Comparison of ENCODE assay signal across 17 cellular contexts in the genomic region with DNA sequence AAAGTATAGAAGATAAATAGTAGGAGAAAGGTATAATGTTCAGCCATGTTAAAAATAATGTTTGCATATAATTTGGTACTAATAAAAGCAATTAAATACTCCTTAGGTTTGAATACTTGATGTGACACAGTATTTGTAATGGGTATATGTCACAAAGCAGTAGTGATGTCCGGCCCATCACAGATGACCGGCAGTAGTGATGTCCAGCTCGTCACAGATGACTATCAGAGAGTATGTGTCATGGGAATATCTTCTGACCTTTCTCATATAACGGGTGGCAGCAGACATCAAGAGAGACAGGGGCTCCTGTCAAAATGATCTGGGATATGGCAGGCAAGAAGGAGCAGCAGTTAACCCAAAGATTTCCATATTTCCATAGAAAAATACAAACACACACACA.
DNase-seq lines count a peak whose midpoint lies in the region; ATAC-seq and TF ChIP-seq lines count a peak whose summit lies in the region.
"Had no signal": no experiment of that assay in that cellular context is flagged by ENCODE, and none has a peak within 500 bp of the region (broad histone marks: within the 10 kb centered on the region; RNA-seq: fewer than 3 reads in every experiment).

No MANE protein-coding gene starts in this region.

- H3K4me1 ChIP-seq in IMR-90 (ENCODE audit: control insufficient read depth, insufficient read depth, low read length) (peaks cover 15% of the 10 kb centered on the region), trophoblast cell (ENCODE audit: control insufficient read depth in 1 of 2, insufficient read depth in 2 of 2, low read length in 2 of 2) (peaks cover 0 to 3% of the 10 kb centered on the region in 2 experiments), tibial artery (peaks cover 0 to 56% (median 18%) of the 10 kb centered on the region in 4 donors), neural progenitor cell (no peaks in the 10 kb centered on the region)
- H3K4me1 ChIP-seq: BLaER1 had no signal

- H3K27me3 Mint-ChIP-seq in naive thymus-derived CD8-positive, alpha-beta T cell: no peaks in the 10 kb centered on the region
- H3K27me3 Mint-ChIP-seq in chondrocyte (ENCODE audit: low read depth) (no peaks in the 10 kb centered on the region), neural progenitor cell (ENCODE audit: insufficient read depth, low read depth) (peaks cover 3% of the 10 kb centered on the region)
- H3K27me3 Mint-ChIP-seq in activated CD4-positive, alpha-beta memory T cell treated with anti-CD3 and anti-CD28 coated beads for 36 hours: no peaks in the 10 kb centered on the region
- H3K27me3 Mint-ChIP-seq: CD4-positive, alpha-beta memory T cell had no signal

- TF ChIP-seq CTCF in IMR-90 (conservative IDR thresholded peaks at IDR 0.05; ENCODE audit: low read depth, low read length): no peak
- no peak for TF ChIP-seq CTCF in tibial artery (IDR thresholded peaks at IDR 0.05)
- TF ChIP-seq CTCF in chondrocyte (IDR thresholded peaks at IDR 0.05): no peak
- TF ChIP-seq CTCF in neural progenitor cell (IDR thresholded peaks at IDR 0.05): no peak

- TF ChIP-seq POLR2A in IMR-90 (IDR thresholded peaks at IDR 0.05; ENCODE audit: low read depth, low read length): no peak

- intact Hi-C loops in IMR-90 (cut with micrococcal nuclease) (no loop called here), tibial artery (cut with DNase I; ENCODE audit: low total_unique reads) (no loop called here)
- intact Hi-C loops in activated CD4-positive, alpha-beta memory T cell treated with anti-CD3 and anti-CD28 coated beads for 36 hours (cut with micrococcal nuclease): no loop called here

- H2AK5ac ChIP-seq in IMR-90 (ENCODE audit: low read depth, low read length) (peak overlapping the region; percentile 63), trophoblast cell (ENCODE audit: low read length) (no peak overlapping the region)

- H3K27ac ChIP-seq in IMR-90 (ENCODE audit: insufficient read depth, low read length): no peak overlapping the region
- no peak overlapping the region for H3K27ac ChIP-seq in trophoblast cell (ENCODE audit: low read depth, low read length)
- peak overlapping the region; percentile 81 to 84 for H3K27ac ChIP-seq in tibial artery
- H3K27ac ChIP-seq in neural progenitor cell: no peak overlapping the region
- H3K27ac ChIP-seq: BLaER1 had no signal

- H3K27me3 ChIP-seq in IMR-90 (ENCODE audit: control insufficient read depth, insufficient read depth, low read length) (no peaks in the 10 kb centered on the region), trophoblast cell (ENCODE audit: insufficient read depth, low read length) (no peaks in the 10 kb centered on the region), tibial artery (no peaks in the 10 kb centered on the region), neural progenitor cell (no peaks in the 10 kb centered on the region)
- H3K27me3 ChIP-seq: BLaER1 had no signal

- no CpG with 5 or more reads among the region's 4 CpGs for WGBS in IMR-90 (ENCODE audit: extremely low coverage in 2 of 2, insufficient read length in 1 of 2), 2 experiments
- no CpG with 5 or more reads among the region's 4 CpGs for WGBS in trophoblast cell (ENCODE audit: extremely low coverage, insufficient coverage, insufficient read length)

- H4K20me1 ChIP-seq in IMR-90 (ENCODE audit: insufficient read depth, low read length): no peaks in the 10 kb centered on the region
- H4K20me1 ChIP-seq in neural progenitor cell (ENCODE audit: low read depth): no peaks in the 10 kb centered on the region
- H4K20me1 ChIP-seq: BLaER1 had no signal

- H3K36me3 Mint-ChIP-seq in naive thymus-derived CD8-positive, alpha-beta T cell: no peaks in the 10 kb centered on the region
- no peaks in the 10 kb centered on the region for H3K36me3 Mint-ChIP-seq in chondrocyte (ENCODE audit: low read depth)
- H3K36me3 Mint-ChIP-seq in activated CD4-positive, alpha-beta memory T cell treated with anti-CD3 and anti-CD28 coated beads for 36 hours: no peaks in the 10 kb centered on the region
- no peaks in the 10 kb centered on the region for H3K36me3 Mint-ChIP-seq in neural progenitor cell
- H3K36me3 Mint-ChIP-seq: CD14-positive monocyte; CD4-positive, alpha-beta memory T cell had no signal

- H3F3A ChIP-seq in neural progenitor cell (ENCODE audit: low read depth): no peaks in the 10 kb centered on the region

- H3K14ac ChIP-seq in IMR-90 (replicated peaks; ENCODE audit: low read depth, low read length): no peak overlapping the region
- no peak overlapping the region for H3K14ac ChIP-seq in trophoblast cell (ENCODE audit: low read length)

- TF ChIP-seq RAD21 in IMR-90 (IDR thresholded peaks at IDR 0.05; ENCODE audit: low read length): no peak

- H4K12ac ChIP-seq in trophoblast cell (ENCODE audit: low read depth, low read length): no peak overlapping the region

- POLR2A ChIA-PET in IMR-90 (lab: Charles Lee; ENCODE audit: unreplicated experiment): no interaction called here
- POLR2A ChIA-PET in naive thymus-derived CD8-positive, alpha-beta T cell (lab: Charles Lee): no interaction called here
- POLR2A ChIA-PET in activated CD4-positive, alpha-beta memory T cell treated with anti-CD3 and anti-CD28 coated beads for 36 hours (lab: Charles Lee): no interaction called here

- no peak overlapping the region for H3K4me3 Mint-ChIP-seq in naive thymus-derived CD8-positive, alpha-beta T cell
- no peak overlapping the region for H3K4me3 Mint-ChIP-seq in chondrocyte (ENCODE audit: unreplicated experiment)
- H3K4me3 Mint-ChIP-seq in activated CD4-positive, alpha-beta memory T cell treated with anti-CD3 and anti-CD28 coated beads for 36 hours: no peak overlapping the region
- no peak overlapping the region for H3K4me3 Mint-ChIP-seq in neural progenitor cell
- H3K4me3 Mint-ChIP-seq: CD14-positive monocyte; CD4-positive, alpha-beta memory T cell; H9 had no signal

- no peaks in the 10 kb centered on the region for H3K36me3 ChIP-seq in IMR-90 (ENCODE audit: control insufficient read depth, insufficient read depth, low read length)
- no peaks in the 10 kb centered on the region for H3K36me3 ChIP-seq in trophoblast cell (ENCODE audit: control insufficient read depth in 1 of 2, insufficient read depth in 2 of 2, low read length in 2 of 2)
- no peaks in the 10 kb centered on the region for H3K36me3 ChIP-seq in tibial artery
- H3K36me3 ChIP-seq in neural progenitor cell: no peaks in the 10 kb centered on the region
- H3K36me3 ChIP-seq: BLaER1 had no signal

- no peak overlapping the region for H2BK5ac ChIP-seq in IMR-90 (ENCODE audit: low read depth, low read length, poor library complexity, severe bottlenecking)
- H2BK5ac ChIP-seq in trophoblast cell (ENCODE audit: low read depth, low read length, poor library complexity): no peak overlapping the region

- H3K4me3 ChIP-seq in IMR-90 (ENCODE audit: insufficient read depth, low read depth, low read length) (no peak overlapping the region), trophoblast cell (ENCODE audit: low read depth, low read length) (no peak overlapping the region), tibial artery (no peak overlapping the region), neural progenitor cell (no peak overlapping the region)
- H3K4me3 ChIP-seq: BLaER1 had no signal

- no peaks in the 10 kb centered on the region for H3K79me2 ChIP-seq in trophoblast cell (ENCODE audit: control insufficient read depth, insufficient read depth, low read length, poor library complexity)
- H3K79me2 ChIP-seq in neural progenitor cell (ENCODE audit: low read depth): no peaks in the 10 kb centered on the region

- H3K79me1 ChIP-seq in IMR-90 (ENCODE audit: low read depth in 1 of 2, low read length in 2 of 2) (peaks cover 0 to 3% of the 10 kb centered on the region in 2 experiments; a peak in 1 of 4 replicates), trophoblast cell (ENCODE audit: low read length) (peaks cover 12% of the 10 kb centered on the region)

- H4K91ac ChIP-seq in IMR-90 (ENCODE audit: insufficient read depth, low read depth, low read length) (no peak overlapping the region), trophoblast cell (ENCODE audit: low read depth, low read length) (no peak overlapping the region)

- H3K18ac ChIP-seq in IMR-90 (ENCODE audit: low read depth, low read length): no peak overlapping the region
- no peak overlapping the region for H3K18ac ChIP-seq in trophoblast cell (ENCODE audit: low read length)

- H2AFZ ChIP-seq in IMR-90 (replicated peaks; ENCODE audit: low read length, poor library complexity) (no peak overlapping the region), trophoblast cell (ENCODE audit: insufficient read depth, low read length, poor library complexity) (no peak overlapping the region), neural progenitor cell (replicated peaks) (no peak overlapping the region)

- dilution Hi-C loops in IMR-90 (cut with HindIII; ENCODE audit: low sequenced_read_pairs, unreplicated experiment): no loop called here

- H2BK15ac ChIP-seq in IMR-90 (ENCODE audit: low read depth, low read length): no peak overlapping the region

- no TSS peak for BruUV-seq in IMR-90 (replicated peaks; lab: Mats Ljungman, UMichigan)

- H4K5ac ChIP-seq in IMR-90 (ENCODE audit: low read depth, low read length): no peak overlapping the region

- DNase-seq in IMR-90 (no peak), RPMI7951 (ENCODE audit: low read depth) (peak; percentile 45), trophoblast cell (peak; percentile 35 to 64), tibial artery (no peak), chondrocyte (ENCODE audit: low spot score) (no peak), neural progenitor cell (ENCODE audit: low spot score) (no peak)
- no peak for DNase-seq in naive thymus-derived CD8-positive, alpha-beta T cell
- DNase-seq in activated CD4-positive, alpha-beta memory T cell treated with anti-CD3 and anti-CD28 coated beads for 36 hours: no peak
- DNase-seq: 8988T; CD4-positive, alpha-beta memory T cell; DMS153; DMS79; GDM1; H9 had no signal

- no peaks in the 10 kb centered on the region for H3K9me3 Mint-ChIP-seq in naive thymus-derived CD8-positive, alpha-beta T cell
- H3K9me3 Mint-ChIP-seq in chondrocyte (ENCODE audit: low read depth) (no peaks in the 10 kb centered on the region), neural progenitor cell (no peaks in the 10 kb centered on the region)
- no peaks in the 10 kb centered on the region for H3K9me3 Mint-ChIP-seq in activated CD4-positive, alpha-beta memory T cell treated with anti-CD3 and anti-CD28 coated beads for 36 hours
- H3K9me3 Mint-ChIP-seq: CD4-positive, alpha-beta memory T cell; H9 had no signal

- peaks cover 10% of the 10 kb centered on the region for H3K9me1 ChIP-seq in IMR-90 (ENCODE audit: insufficient read depth, low read length)

- H3K4me2 ChIP-seq in IMR-90 (ENCODE audit: low read depth, low read length) (no peak overlapping the region), trophoblast cell (ENCODE audit: low read length) (no peak overlapping the region), neural progenitor cell (no peak overlapping the region)
- H3K4me2 ChIP-seq: BLaER1 had no signal

- in situ Hi-C loops in IMR-90 (cut with MboI; ENCODE audit: low sequenced_read_pairs): loop anchor here (25.0 kb wide), 1 partner anchor 500 kb away; no protein-coding TSS in a partner anchor

- no peak overlapping the region for H3K27ac Mint-ChIP-seq in naive thymus-derived CD8-positive, alpha-beta T cell
- H3K27ac Mint-ChIP-seq in chondrocyte (ENCODE audit: unreplicated experiment): no peak overlapping the region
- H3K27ac Mint-ChIP-seq in activated CD4-positive, alpha-beta memory T cell treated with anti-CD3 and anti-CD28 coated beads for 36 hours: no peak overlapping the region
- H3K27ac Mint-ChIP-seq in neural progenitor cell: no peak overlapping the region
- H3K27ac Mint-ChIP-seq: CD4-positive, alpha-beta memory T cell; H9 had no signal

- H2BK12ac ChIP-seq in trophoblast cell (ENCODE audit: low read length): no peak overlapping the region

- H2AK9ac ChIP-seq in IMR-90 (replicated peaks; ENCODE audit: low read depth, low read length, poor library complexity): no peak overlapping the region

- no peaks in the 10 kb centered on the region for H3K9me3 ChIP-seq in IMR-90 (ENCODE audit: control insufficient read depth, insufficient read depth, low read length)
- H3K9me3 ChIP-seq in trophoblast cell (ENCODE audit: insufficient read depth, low read depth, low read length): no peaks in the 10 kb centered on the region
- no peaks in the 10 kb centered on the region for H3K9me3 ChIP-seq in tibial artery
- no peaks in the 10 kb centered on the region for H3K9me3 ChIP-seq in neural progenitor cell (ENCODE audit: low read depth)
- H3K9me3 ChIP-seq: BLaER1 had no signal

- H3K56ac ChIP-seq in IMR-90 (ENCODE audit: extremely low read depth, insufficient read depth, low read length): no peak overlapping the region

- H3K23ac ChIP-seq in IMR-90 (ENCODE audit: low read depth, low read length) (no peak overlapping the region), trophoblast cell (ENCODE audit: low read length) (no peak overlapping the region)

- ATAC-seq in IMR-90 (ENCODE audit: low read depth): no peak
- ATAC-seq in naive thymus-derived CD8-positive, alpha-beta T cell: no peak
- ATAC-seq: HepG2 had no signal

- peaks cover 0 to 5% (median 2%) of the 10 kb centered on the region in 4 donors for H3K4me1 Mint-ChIP-seq in naive thymus-derived CD8-positive, alpha-beta T cell
- H3K4me1 Mint-ChIP-seq in chondrocyte (ENCODE audit: low read depth): peaks cover 56% of the 10 kb centered on the region
- peaks cover 14% of the 10 kb centered on the region for H3K4me1 Mint-ChIP-seq in activated CD4-positive, alpha-beta memory T cell treated with anti-CD3 and anti-CD28 coated beads for 36 hours (ENCODE audit: low read depth)
- H3K4me1 Mint-ChIP-seq in neural progenitor cell: no peaks in the 10 kb centered on the region
- H3K4me1 Mint-ChIP-seq: H9 had no signal

- H3K9ac ChIP-seq in IMR-90 (ENCODE audit: low read depth, low read length) (no peak overlapping the region), trophoblast cell (ENCODE audit: low read length) (no peak overlapping the region), neural progenitor cell (no peak overlapping the region)
- H3K9ac ChIP-seq: BLaER1 had no signal

- H3K4ac ChIP-seq in IMR-90 (ENCODE audit: low read depth, low read length) (no peak overlapping the region), trophoblast cell (ENCODE audit: low read depth, low read length) (no peak overlapping the region)

- H4K8ac ChIP-seq in IMR-90 (ENCODE audit: low read depth in 2 of 2, low read length in 2 of 2) (no peak overlapping the region), trophoblast cell (ENCODE audit: low read depth, low read length) (no peak overlapping the region)

- H2BK120ac ChIP-seq in IMR-90 (ENCODE audit: low read depth, low read length) (no peak overlapping the region), trophoblast cell (ENCODE audit: insufficient read depth, low read length, poor library complexity) (no peak overlapping the region)

- CTCF ChIA-PET in IMR-90 (lab: Yijun Ruan, JAX): interaction anchor here (0.5 kb wide), 1 partner anchor 93 kb away, joined by 7 read pairs; no protein-coding TSS in a partner anchor
- CTCF ChIA-PET in activated CD4-positive, alpha-beta memory T cell treated with anti-CD3 and anti-CD28 coated beads for 36 hours (lab: Charles Lee): no interaction called here

- no peak overlapping the region for H2BK20ac ChIP-seq in IMR-90 (ENCODE audit: low read depth, low read length)

Comparison
In these comparisons a context has a peak if more than half of its experiments do, and no peak if none do; other contexts are left out.
1. DNase-seq: peak in RPMI7951 (single experiment) and trophoblast cell (2 of 2); none in IMR-90 (single experiment), tibial artery (0 of 2), naive thymus-derived CD8-positive, alpha-beta T cell (0 of 10), chondrocyte (single experiment), activated CD4-positive, alpha-beta memory T cell treated with anti-CD3 and anti-CD28 coated beads for 36 hours (single experiment) and neural progenitor cell (single experiment).
2. H3K27ac ChIP-seq: peak in tibial artery (2 of 2); none in IMR-90 (single experiment), trophoblast cell (single experiment) and neural progenitor cell (single experiment).